8 cellular contexts compared by ENCODE assay signal in genomic region chr4:47926667-47927258, GRCh38. TPM values are rescaled to one million over a fixed set of nuclear protein-coding genes. Genes with fewer than 3 reads are reported as not detected.
DNase-seq lines count a peak whose midpoint lies in the region; ATAC-seq and TF ChIP-seq lines count a peak whose summit lies in the region.

No MANE protein-coding gene starts in this region.

- 9% methylated on average over 15 of the region's 15 CpGs for WGBS in right lobe of liver (ENCODE audit: insufficient coverage, low coverage, low lambda C conversion rate, missing lambda C conversion rate)

- peaks cover 0 to 13% (median 6%) of the 10 kb centered on the region in 4 donors for H3K4me1 ChIP-seq in right lobe of liver

- peak; percentile 95 to 98 (median 96) for ATAC-seq in right lobe of liver

- no peak for TF ChIP-seq POLR2A in right lobe of liver (IDR thresholded peaks at IDR 0.05)

- H3K27me3 ChIP-seq in right lobe of liver = no peaks in the 10 kb centered on the region

- H3K4me3 ChIP-seq in HFF-Myc (replicated peaks; ENCODE audit: low read depth, low read length) = no peak overlapping the region
- peak overlapping the region; percentile 52 for H3K4me3 ChIP-seq in coronary artery
- H3K4me3 ChIP-seq in right lobe of liver = peak overlapping the region in 1 of 3 donors; percentile 9

- H3K9me3 ChIP-seq in right lobe of liver = no peaks in the 10 kb centered on the region

- TF ChIP-seq CTCF in HFF-Myc (IDR thresholded peaks at IDR 0.05; ENCODE audit: low read depth, low read length, missing control alignments) (peak; percentile 75), coronary artery (IDR thresholded peaks at IDR 0.05) (peak; percentile 57), right lobe of liver (IDR thresholded peaks at IDR 0.05) (peak; percentile 52 to 72 (median 68))

- intact Hi-C loops in right lobe of liver (cut with DNase I) = no loop called here

- H3K36me3 ChIP-seq in right lobe of liver = no peaks in the 10 kb centered on the region

- no peak overlapping the region for H3K27ac ChIP-seq in coronary artery
- H3K27ac ChIP-seq in right lobe of liver = no peak overlapping the region

- DNase-seq in NCI-H2196 (lab: John Stamatoyannopoulos, UW; ENCODE audit: unreplicated experiment) (peak; percentile 29), NCI-H2196 treated with DMSO at 0.1 percent for 48 hours (lab: John Stamatoyannopoulos, UW; ENCODE audit: unreplicated experiment) (no peak), HFF-Myc (ENCODE audit: extremely low read depth, low read depth) (no peak), NCI-H1092 treated with DMSO at 0.1 percent for 48 hours (lab: John Stamatoyannopoulos, UW) (peak; percentile 55), coronary artery (ENCODE audit: low spot score) (no peak), right lobe of liver (peak in 2 of 3 donors; percentile 44 to 59)
- DNase-seq in activated CD4-positive, alpha-beta T cell treated with anti-CD3 and anti-CD28 coated beads for 1 hour = peak; percentile 19
- peak; percentile 19 to 64 (median 19) for DNase-seq in stimulated activated CD4-positive, alpha-beta T cell treated with anti-CD3 and anti-CD28 coated beads, TNF-alpha, amount 100 ng/mL, for 48 hours (ENCODE audit: low read depth in 3 of 3)

RNA-seq across cellular contexts. Expression of gene NFXL1, which starts 12.4 kb away (rescaled TPM):
- 10 to 100 TPM in 2 of 6 experiments, 1 to 10 TPM in 4; 4.9 to 11.0 (median 7.9) TPM for total RNA-seq in right lobe of liver

Comparison
In these comparisons a context has a peak if more than half of its experiments do, and no peak if none do; other contexts are left out.
1. DNase-seq: peak in NCI-H2196 (single experiment), NCI-H1092 treated with DMSO at 0.1 percent for 48 hours (single experiment), activated CD4-positive, alpha-beta T cell treated with anti-CD3 and anti-CD28 coated beads for 1 hour (single experiment), right lobe of liver (2 of 3) and stimulated activated CD4-positive, alpha-beta T cell treated with anti-CD3 and anti-CD28 coated beads, TNF-alpha, amount 100 ng/mL, for 48 hours (3 of 3); none in NCI-H2196 treated with DMSO at 0.1 percent for 48 hours (single experiment), HFF-Myc (single experiment) and coronary artery (single experiment).
2. Peak in every context shown above with its lines, with median percentiles within 50 percentile points of each other: CTCF ChIP-seq.